In genomic region chr16:80540516-80541305, GRCh38 we compare ENCODE assay signal across 8 cellular contexts. TPM values are rescaled to one million over a fixed set of nuclear protein-coding genes. Genes with fewer than 3 reads are reported as not detected.
DNase-seq lines count a peak whose midpoint lies in the region; ATAC-seq and TF ChIP-seq lines count a peak whose summit lies in the region.

DYNLRB2 (plus strand) TSS chr16:80540993; CDS start chr16:80541077, 84 bp downstream.

- ATAC-seq in GM18858 (IDR thresholded peaks at IDR 0.05; ENCODE audit: unreplicated experiment) (peak; percentile 89), HG03097 (IDR thresholded peaks at IDR 0.05; ENCODE audit: low FRiP score, unreplicated experiment) (peak; percentile 93), left lung (peak; percentile 98)

- peaks cover 0 to 21% of the 10 kb centered on the region in 2 donors for H3K27me3 ChIP-seq in left lung

- DNase-seq in NCI-H2227 (lab: John Stamatoyannopoulos, UW; ENCODE audit: unreplicated experiment) (peak; percentile 94), dermis microvascular lymphatic vessel endothelial cell (ENCODE audit: low read depth in 2 of 2) (peak; percentile 89 to 90), left lung (peak; percentile 95 to 96)
- peak; percentile 91 to 93 for DNase-seq in activated CD4-positive, alpha-beta T cell treated with anti-CD3 and anti-CD28 coated beads, Interleukin-2, amount 50 U/mL, for 48 hours
- peak; percentile 90 for DNase-seq in stimulated activated CD4-positive, alpha-beta T cell treated with anti-CD3 and anti-CD28 coated beads, Interleukin-2, amount 100 ng/mL, for 24 hours

- no peaks in the 10 kb centered on the region for H3K9me3 ChIP-seq in left lung

- H3K27ac ChIP-seq in 22Rv1 (peak within 1 kb of the TSS; percentile 86), left lung (peak within 1 kb of the TSS; percentile 47 to 74)

- peaks cover 0 to 4% of the 10 kb centered on the region in 2 donors for H3K4me1 ChIP-seq in left lung

- TF ChIP-seq CTCF in 22Rv1 (IDR thresholded peaks at IDR 0.05) (no peak), left lung (IDR thresholded peaks at IDR 0.05) (no peak)

- peak within 1 kb of the TSS; percentile 57 to 62 for H3K4me3 ChIP-seq in left lung

- no peaks in the 10 kb centered on the region for H3K36me3 ChIP-seq in left lung

- intact Hi-C loops in left lung (cut with DNase I): loop anchor here in 1 of 2 donors (10.0 kb wide), 1 partner anchor 264 kb away; the partner anchor contains the start of gene CDYL2

RNA-seq across cellular contexts. Expression of gene DYNLRB2, which starts in this region (rescaled TPM):
- total RNA-seq in dermis microvascular lymphatic vessel endothelial cell (not detected in 2 replicates), left lung (1 to 10 TPM in 1 of 2 donors, not detected in 1; 5.3 TPM)

Comparison
In these comparisons a context has a peak if more than half of its experiments do, and no peak if none do; other contexts are left out.
1. Peak in every context shown above with its lines: DNase-seq, ATAC-seq, H3K4me3 ChIP-seq and H3K27ac ChIP-seq.
2. Peak in DNase-seq in dermis microvascular lymphatic vessel endothelial cell; RNA of the gene not detected or under 1 TPM.